Comparison of ENCODE assay signal across 26 cellular contexts in the genomic region with DNA sequence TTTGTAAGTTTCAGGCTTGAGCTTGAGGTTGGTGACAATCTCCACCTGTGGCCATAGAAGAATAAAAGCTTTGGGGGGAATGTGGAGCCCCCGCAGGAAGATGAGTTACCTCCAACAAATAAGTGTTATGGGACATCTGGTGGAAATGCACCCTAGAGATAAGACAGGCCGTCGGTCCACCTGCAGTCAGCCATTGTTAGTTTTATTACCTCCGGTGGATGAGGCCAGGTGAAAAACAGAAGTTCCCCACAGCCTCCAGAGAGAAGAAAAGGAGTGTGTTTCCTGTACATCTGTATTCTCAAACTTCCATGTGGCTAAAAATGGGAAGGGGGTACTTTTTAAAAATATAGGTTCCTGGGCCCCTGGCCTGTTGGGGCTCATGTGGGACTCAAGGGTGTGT.
"Had no signal": no experiment of that assay in that cellular context is flagged by ENCODE, and none has a peak within 500 bp of the region (broad histone marks: within the 10 kb centered on the region; RNA-seq: fewer than 3 reads in every experiment).

No MANE protein-coding gene starts in this region.

- H3K36me3 ChIP-seq: esophagus squamous epithelium, heart right ventricle, suprapubic skin, transverse colon, vagina had no signal

- H3K4me1 ChIP-seq: psoas muscle had no signal

- DNase-seq: activated CD4-positive, alpha-beta T cell treated with anti-CD3 and anti-CD28 coated beads for 48 hours; activated CD4-positive, CD25-positive, alpha-beta regulatory T cell; activated CD8-positive, alpha-beta T cell treated with anti-CD3 and anti-CD28 coated beads, Interleukin-2, amount 10 ng/mL, durations not matched to agents 7 days and 5 days; activated naive CD4-positive, alpha-beta T cell treated with Interleukin-2 at 50 U/mL for 16 hours; activated naive CD8-positive, alpha-beta T cell treated with anti-CD3 and anti-CD28 coated beads, Interleukin-2, amount 10 ng/mL, durations not matched to agents 7 days and 5 days; activated T-cell treated with anti-CD3 and anti-CD28 coated beads, Interleukin-2, amount 50 U/mL, for 24 hours; amygdala; body of pancreas; caudate nucleus; effector memory CD8-positive, alpha-beta T cell; esophagus squamous epithelium; heart right ventricle; immature natural killer cell; kidney glomerular epithelial cell; left ventricle myocardium superior; mucosa of descending colon; naive thymus-derived CD4-positive, alpha-beta T cell; psoas muscle; right cardiac atrium; stimulated activated CD4-positive, alpha-beta T cell treated with anti-CD3 and anti-CD28 coated beads, Interleukin-2, amount 100 ng/mL, for 24 hours; transverse colon had no signal

- H3K9me3 Mint-ChIP-seq: activated naive CD8-positive, alpha-beta T cell treated with anti-CD3 and anti-CD28 coated beads, Interleukin-2, amount 10 ng/mL, durations not matched to agents 7 days and 5 days; activated T-cell treated with anti-CD3 and anti-CD28 coated beads, Interleukin-2, amount 50 U/mL, for 24 hours; activated T-helper 2 cell treated with anti-CD3 and anti-CD28 coated beads, Interferon-gamma antibody, Interleukin-2, Interleukin-4, amounts not matched to agents 10 μg/mL and 5 μg/mL and 100 μg/mL, durations not matched to agents 14 hours and 24 hours and 36 hours; effector memory CD8-positive, alpha-beta T cell; immature natural killer cell; memory B cell; naive thymus-derived CD4-positive, alpha-beta T cell; stimulated activated naive CD8-positive, alpha-beta T cell treated with anti-CD3 and anti-CD28 coated beads, Interleukin-15, Interleukin-2, amounts not matched to agents 100 ng/mL and 50 ng/mL, for 24 hours had no signal

- H3K9me3 ChIP-seq: body of pancreas, esophagus squamous epithelium, heart right ventricle, mucosa of descending colon, psoas muscle, suprapubic skin, transverse colon, vagina had no signal

- H3K27me3 ChIP-seq: body of pancreas, transverse colon, vagina had no signal

- H3K27ac Mint-ChIP-seq: activated CD8-positive, alpha-beta T cell treated with anti-CD3 and anti-CD28 coated beads, Interleukin-2, amount 10 ng/mL, durations not matched to agents 7 days and 5 days; activated naive CD8-positive, alpha-beta T cell treated with anti-CD3 and anti-CD28 coated beads, Interleukin-2, amount 10 ng/mL, durations not matched to agents 7 days and 5 days; activated T-cell treated with anti-CD3 and anti-CD28 coated beads, Interleukin-2, amount 50 U/mL, for 24 hours; activated T-helper 2 cell treated with anti-CD3 and anti-CD28 coated beads, Interferon-gamma antibody, Interleukin-2, Interleukin-4, amounts not matched to agents 10 μg/mL and 5 μg/mL and 100 μg/mL, durations not matched to agents 14 hours and 24 hours and 36 hours; effector memory CD8-positive, alpha-beta T cell; immature natural killer cell; memory B cell; naive thymus-derived CD4-positive, alpha-beta T cell; stimulated activated naive CD8-positive, alpha-beta T cell treated with anti-CD3 and anti-CD28 coated beads, Interleukin-15, Interleukin-2, amounts not matched to agents 100 ng/mL and 50 ng/mL, for 24 hours had no signal

- H3K4me3 ChIP-seq: body of pancreas, esophagus squamous epithelium, heart right ventricle, mucosa of descending colon, psoas muscle, suprapubic skin, transverse colon, vagina had no signal

- H3K36me3 Mint-ChIP-seq: activated naive CD8-positive, alpha-beta T cell treated with anti-CD3 and anti-CD28 coated beads, Interleukin-2, amount 10 ng/mL, durations not matched to agents 7 days and 5 days; immature natural killer cell; naive thymus-derived CD4-positive, alpha-beta T cell had no signal

- ATAC-seq: activated CD8-positive, alpha-beta T cell treated with anti-CD3 and anti-CD28 coated beads, Interleukin-2, amount 10 ng/mL, durations not matched to agents 7 days and 5 days; body of pancreas; effector memory CD8-positive, alpha-beta T cell; heart right ventricle; left ventricle myocardium superior; mucosa of descending colon; naive thymus-derived CD4-positive, alpha-beta T cell; psoas muscle; right cardiac atrium had no signal

- H3K4me1 Mint-ChIP-seq: activated naive CD8-positive, alpha-beta T cell treated with anti-CD3 and anti-CD28 coated beads, Interleukin-2, amount 10 ng/mL, durations not matched to agents 7 days and 5 days; immature natural killer cell; memory B cell had no signal

- H3K4me3 Mint-ChIP-seq: activated CD8-positive, alpha-beta T cell treated with anti-CD3 and anti-CD28 coated beads, Interleukin-2, amount 10 ng/mL, durations not matched to agents 7 days and 5 days; activated naive CD8-positive, alpha-beta T cell treated with anti-CD3 and anti-CD28 coated beads, Interleukin-2, amount 10 ng/mL, durations not matched to agents 7 days and 5 days; activated T-cell treated with anti-CD3 and anti-CD28 coated beads, Interleukin-2, amount 50 U/mL, for 24 hours; effector memory CD8-positive, alpha-beta T cell; immature natural killer cell; memory B cell; naive thymus-derived CD4-positive, alpha-beta T cell; stimulated activated naive CD8-positive, alpha-beta T cell treated with anti-CD3 and anti-CD28 coated beads, Interleukin-15, Interleukin-2, amounts not matched to agents 100 ng/mL and 50 ng/mL, for 24 hours had no signal

- H3K27ac ChIP-seq: body of pancreas, esophagus squamous epithelium, heart right ventricle, psoas muscle, suprapubic skin, transverse colon, vagina had no signal
